Comparison of ENCODE assay signal across 28 cellular contexts in the genomic region with DNA sequence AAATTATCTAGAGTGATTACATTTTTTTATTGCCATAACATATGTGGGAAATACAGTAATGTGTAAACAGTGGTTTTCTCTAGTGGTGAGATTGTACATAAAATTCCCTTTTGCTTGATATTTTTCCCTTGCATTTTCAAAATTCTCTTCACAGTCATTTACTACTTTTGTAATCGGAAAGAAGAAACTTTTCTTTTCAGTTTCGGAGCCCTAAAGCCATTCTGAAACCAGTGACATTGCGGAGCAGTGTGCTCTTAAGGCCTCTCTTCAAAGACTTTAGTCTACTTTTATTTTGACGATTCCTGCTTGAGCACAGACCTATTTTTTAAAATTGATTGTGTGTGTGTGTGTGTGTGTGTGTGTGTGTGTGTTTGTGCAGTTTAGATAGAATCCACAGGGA.
"Had no signal": no experiment of that assay in that cellular context is flagged by ENCODE, and none has a peak within 500 bp of the region (broad histone marks: within the 10 kb centered on the region; RNA-seq: fewer than 3 reads in every experiment).

No MANE protein-coding gene starts in this region.

- H2AFZ ChIP-seq: PC-9 had no signal

- H3K4me2 ChIP-seq: PC-9 had no signal

- FAIRE-seq: bronchial epithelial cell had no signal

- DNase-seq: activated B cell treated with CpG ODN at 0.5 μM for 24 hours; activated CD4-positive, alpha-beta memory T cell treated with anti-CD3 and anti-CD28 coated beads for 36 hours; activated CD4-positive, alpha-beta T cell treated with anti-CD3 and anti-CD28 coated beads for 4 hours; activated CD4-positive, alpha-beta T cell treated with anti-CD3 and anti-CD28 coated beads, Interleukin-2, amount 50 U/mL, for 1 hour; activated CD4-positive, CD25-positive, alpha-beta regulatory T cell treated with anti-CD3 and anti-CD28 coated beads, Interleukin-2, amount 50 U/mL, for 72 hours; activated CD8-positive, alpha-beta memory T cell treated with anti-CD3 and anti-CD28 coated beads, Interleukin-2, amount 50 U/mL, for 4 hours; activated effector memory CD4-positive, alpha-beta T cell treated with Interleukin-2 at 50 U/mL for 16 hours; activated naive CD4-positive, alpha-beta T cell treated with anti-CD3 and anti-CD28 coated beads, Interleukin-2, amount 10 ng/mL, durations not matched to agents 7 days and 5 days; activated naive CD8-positive, alpha-beta T cell treated with anti-CD3 and anti-CD28 coated beads, Interleukin-2, amount 50 U/mL, for 24 hours; activated T-cell treated with anti-CD3 and anti-CD28 coated beads for 4 hours; activated T-cell treated with anti-CD3 and anti-CD28 coated beads, Interleukin-2, amount 50 U/mL, for 4 hours; anterior cingulate cortex; caudate nucleus; cerebellar nuclear complex; NCI-H1417; NCI-H187 treated with DMSO at 0.1 percent for 48 hours; NCI-H2081 treated with DMSO at 0.1 percent for 48 hours; NCI-H226; NCI-H446 treated with DMSO at 0.1 percent for 48 hours; NCI-H524; PC-9; Right ventricle myocardium superior; SW 1271; T-helper 1 cell; T-helper 2 cell; T-helper 9 cell had no signal

- H3K27ac ChIP-seq: PC-9, VCaP had no signal

- H3K4me3 ChIP-seq: PC-9 had no signal

- ATAC-seq: activated naive CD8-positive, alpha-beta T cell treated with anti-CD3 and anti-CD28 coated beads, Interleukin-2, amount 50 U/mL, for 24 hours; activated T-cell treated with anti-CD3 and anti-CD28 coated beads, Interleukin-2, amount 50 U/mL, for 4 hours had no signal
